18 cellular contexts compared by ENCODE assay signal in genomic region chr9:122348288-122348777, GRCh38. TPM values are rescaled to one million over a fixed set of nuclear protein-coding genes. Genes with fewer than 3 reads are reported as not detected.
DNase-seq lines count a peak whose midpoint lies in the region; ATAC-seq and TF ChIP-seq lines count a peak whose summit lies in the region.
"Had no signal": no experiment of that assay in that cellular context is flagged by ENCODE, and none has a peak within 500 bp of the region (broad histone marks: within the 10 kb centered on the region; RNA-seq: fewer than 3 reads in every experiment).

No MANE protein-coding gene starts in this region.

- H3K4me3 Mint-ChIP-seq in activated CD8-positive, alpha-beta T cell treated with anti-CD3 and anti-CD28 coated beads, Interleukin-2, amount 10 ng/mL, durations not matched to agents 7 days and 5 days, result no peak overlapping the region
- H3K4me3 Mint-ChIP-seq in activated CD8-positive, alpha-beta T cell treated with anti-CD3 and anti-CD28 coated beads for 36 hours, result no peak overlapping the region
- H3K4me3 Mint-ChIP-seq in IgD-negative memory B cell (peak overlapping the region in 3 of 4 donors; percentile 2 to 63 (median 6)), endothelial cell (ENCODE audit: unreplicated experiment) (peak overlapping the region; percentile 70), nephron progenitor cell (peak overlapping the region; percentile 82)

- peaks cover 28% of the 10 kb centered on the region for H3K4me1 Mint-ChIP-seq in activated CD8-positive, alpha-beta T cell treated with anti-CD3 and anti-CD28 coated beads, Interleukin-2, amount 10 ng/mL, durations not matched to agents 7 days and 5 days (ENCODE audit: low read depth)
- H3K4me1 Mint-ChIP-seq in activated CD8-positive, alpha-beta T cell treated with anti-CD3 and anti-CD28 coated beads for 36 hours (ENCODE audit: low read depth), result peaks cover 15% of the 10 kb centered on the region
- H3K4me1 Mint-ChIP-seq in IgD-negative memory B cell, result peaks cover 0 to 9% (median 0%) of the 10 kb centered on the region in 3 donors
- H3K4me1 Mint-ChIP-seq in endothelial cell (ENCODE audit: unreplicated experiment), result peaks cover 20% of the 10 kb centered on the region
- H3K4me1 Mint-ChIP-seq in nephron progenitor cell, result peaks cover 15% of the 10 kb centered on the region

- no peak for TF ChIP-seq CTCF in activated CD8-positive, alpha-beta T cell treated with anti-CD3 and anti-CD28 coated beads for 36 hours (IDR thresholded peaks at IDR 0.05)
- TF ChIP-seq CTCF in endothelial cell (IDR thresholded peaks at IDR 0.05; ENCODE audit: unreplicated experiment) (no peak), nephron progenitor cell (IDR thresholded peaks at IDR 0.05) (no peak)

- no peak for DNase-seq in activated CD8-positive, alpha-beta T cell treated with anti-CD3 and anti-CD28 coated beads, Interleukin-2, amount 10 ng/mL, durations not matched to agents 7 days and 5 days
- DNase-seq in activated CD8-positive, alpha-beta T cell treated with anti-CD3 and anti-CD28 coated beads for 36 hours, result no peak
- peak; percentile 59 for DNase-seq in endothelial cell (ENCODE audit: low spot score)
- DNase-seq in nephron progenitor cell, result no peak
- DNase-seq in amygdala (lab: John Stamatoyannopoulos, UW), result no peak
- DNase-seq in activated CD4-positive, CD25-positive, alpha-beta regulatory T cell treated with anti-CD3 and anti-CD28 coated beads, Interleukin-2, amount 50 U/mL, for 72 hours, result no peak
- DNase-seq: activated effector memory CD4-positive, alpha-beta T cell treated with Interleukin-2 at 50 U/mL for 16 hours; BE2C; H9; mammary epithelial cell; NCI-H1930; NCI-H446; Peyer's patch; SK-N-SH; T-helper 9 cell had no signal

- H3K36me3 Mint-ChIP-seq in activated CD8-positive, alpha-beta T cell treated with anti-CD3 and anti-CD28 coated beads, Interleukin-2, amount 10 ng/mL, durations not matched to agents 7 days and 5 days (ENCODE audit: low read depth), result no peaks in the 10 kb centered on the region
- H3K36me3 Mint-ChIP-seq in activated CD8-positive, alpha-beta T cell treated with anti-CD3 and anti-CD28 coated beads for 36 hours (ENCODE audit: low read depth), result no peaks in the 10 kb centered on the region
- H3K36me3 Mint-ChIP-seq in IgD-negative memory B cell (peaks cover 3% of the 10 kb centered on the region), endothelial cell (ENCODE audit: low read depth, unreplicated experiment) (no peaks in the 10 kb centered on the region), nephron progenitor cell (ENCODE audit: low read depth) (no peaks in the 10 kb centered on the region)

- peak overlapping the region; percentile 43 for H3K27ac Mint-ChIP-seq in activated CD8-positive, alpha-beta T cell treated with anti-CD3 and anti-CD28 coated beads, Interleukin-2, amount 10 ng/mL, durations not matched to agents 7 days and 5 days
- H3K27ac Mint-ChIP-seq in activated CD8-positive, alpha-beta T cell treated with anti-CD3 and anti-CD28 coated beads for 36 hours, result no peak overlapping the region
- H3K27ac Mint-ChIP-seq in IgD-negative memory B cell (peak overlapping the region in 1 of 3 donors; percentile 39), endothelial cell (ENCODE audit: unreplicated experiment) (peak overlapping the region; percentile 84), nephron progenitor cell (no peak overlapping the region)
- H3K27ac Mint-ChIP-seq: H9 had no signal

- POLR2A ChIA-PET in activated CD8-positive, alpha-beta T cell treated with anti-CD3 and anti-CD28 coated beads, Interleukin-2, amount 10 ng/mL, durations not matched to agents 7 days and 5 days (lab: Charles Lee), result interaction anchor here (0.6 kb wide), 1 partner anchor 250 kb away, joined by 3 read pairs; no protein-coding TSS in a partner anchor
- POLR2A ChIA-PET in activated CD8-positive, alpha-beta T cell treated with anti-CD3 and anti-CD28 coated beads for 36 hours (lab: Charles Lee), result interaction anchor here (0.6 kb wide), 1 partner anchor 613 kb away, joined by 4 read pairs; no protein-coding TSS in a partner anchor

- ATAC-seq in activated CD8-positive, alpha-beta T cell treated with anti-CD3 and anti-CD28 coated beads, Interleukin-2, amount 10 ng/mL, durations not matched to agents 7 days and 5 days, result no peak
- no peak for ATAC-seq in activated CD8-positive, alpha-beta T cell treated with anti-CD3 and anti-CD28 coated beads for 36 hours
- no peak for ATAC-seq in GM18519 (IDR thresholded peaks at IDR 0.05; ENCODE audit: low FRiP score, unreplicated experiment)
- ATAC-seq: GM12878 had no signal

- intact Hi-C loops in activated CD8-positive, alpha-beta T cell treated with anti-CD3 and anti-CD28 coated beads for 36 hours (cut with micrococcal nuclease), result loop anchor here (10.0 kb wide), 1 partner anchor 84 kb away; the partner anchor contains the start of genes MRRF and RBM18

- peaks cover 13% of the 10 kb centered on the region for H3K27me3 Mint-ChIP-seq in activated CD8-positive, alpha-beta T cell treated with anti-CD3 and anti-CD28 coated beads, Interleukin-2, amount 10 ng/mL, durations not matched to agents 7 days and 5 days (ENCODE audit: low read depth)
- peaks cover 16% of the 10 kb centered on the region for H3K27me3 Mint-ChIP-seq in activated CD8-positive, alpha-beta T cell treated with anti-CD3 and anti-CD28 coated beads for 36 hours
- H3K27me3 Mint-ChIP-seq in IgD-negative memory B cell (peaks cover 20% of the 10 kb centered on the region), endothelial cell (ENCODE audit: unreplicated experiment) (peaks cover 11% of the 10 kb centered on the region), nephron progenitor cell (ENCODE audit: low read depth, poor library complexity) (peaks cover 78% of the 10 kb centered on the region)

- H3K9me3 Mint-ChIP-seq in activated CD8-positive, alpha-beta T cell treated with anti-CD3 and anti-CD28 coated beads, Interleukin-2, amount 10 ng/mL, durations not matched to agents 7 days and 5 days (ENCODE audit: insufficient read depth), result no peaks in the 10 kb centered on the region
- peaks cover 3% of the 10 kb centered on the region for H3K9me3 Mint-ChIP-seq in activated CD8-positive, alpha-beta T cell treated with anti-CD3 and anti-CD28 coated beads for 36 hours
- H3K9me3 Mint-ChIP-seq in IgD-negative memory B cell (peaks cover 0 to 5% (median 0%) of the 10 kb centered on the region in 3 donors), endothelial cell (ENCODE audit: unreplicated experiment) (no peaks in the 10 kb centered on the region), nephron progenitor cell (no peaks in the 10 kb centered on the region)

- CTCF ChIA-PET in activated CD8-positive, alpha-beta T cell treated with anti-CD3 and anti-CD28 coated beads, Interleukin-2, amount 10 ng/mL, durations not matched to agents 7 days and 5 days (lab: Charles Lee), result interaction anchor here (0.7 to 6.9 kb wide), 4 partner anchors 21 to 251 kb away, joined by 3 to 241 read pairs (median 81); partner anchors contain the start of genes MRRF and RBM18
- CTCF ChIA-PET in activated CD8-positive, alpha-beta T cell treated with anti-CD3 and anti-CD28 coated beads for 36 hours (lab: Charles Lee), result interaction anchor here (1.9 to 17.1 kb wide), 3 partner anchors 224 to 254 kb away, joined by 9 to 315 read pairs (median 18); no protein-coding TSS in a partner anchor

RNA-seq across cellular contexts. Expression of gene PTGS1, which starts 22.5 kb away (rescaled TPM):
- under 1 TPM; 0.26 to 0.37 TPM for total RNA-seq in activated CD8-positive, alpha-beta T cell treated with anti-CD3 and anti-CD28 coated beads, Interleukin-2, amount 10 ng/mL, durations not matched to agents 7 days and 5 days
- under 1 TPM in 1 of 2 experiments, not detected in 1; 0.23 TPM for total RNA-seq in activated CD8-positive, alpha-beta T cell treated with anti-CD3 and anti-CD28 coated beads for 36 hours
- 17.5 TPM for polyA plus RNA-seq in IgD-negative memory B cell
- 33.4 TPM for total RNA-seq in endothelial cell (ENCODE audit: unreplicated experiment)

Comparison
In these comparisons a context has a peak if more than half of its experiments do, and no peak if none do; other contexts are left out.
1. H3K27ac Mint-ChIP-seq: peak in activated CD8-positive, alpha-beta T cell treated with anti-CD3 and anti-CD28 coated beads, Interleukin-2, amount 10 ng/mL, durations not matched to agents 7 days and 5 days (single experiment) and endothelial cell (single experiment); none in activated CD8-positive, alpha-beta T cell treated with anti-CD3 and anti-CD28 coated beads for 36 hours (single experiment) and nephron progenitor cell (single experiment).
2. H3K4me3 Mint-ChIP-seq: peak in IgD-negative memory B cell (3 of 4), endothelial cell (single experiment) and nephron progenitor cell (single experiment); none in activated CD8-positive, alpha-beta T cell treated with anti-CD3 and anti-CD28 coated beads, Interleukin-2, amount 10 ng/mL, durations not matched to agents 7 days and 5 days (single experiment) and activated CD8-positive, alpha-beta T cell treated with anti-CD3 and anti-CD28 coated beads for 36 hours (single experiment).
3. RNA of gene PTGS1, which starts 22.5 kb away (total RNA-seq): 33.4 TPM in endothelial cell (single experiment); 0.26 to 0.37 TPM in activated CD8-positive, alpha-beta T cell treated with anti-CD3 and anti-CD28 coated beads, Interleukin-2, amount 10 ng/mL, durations not matched to agents 7 days and 5 days and 0.23 TPM in activated CD8-positive, alpha-beta T cell treated with anti-CD3 and anti-CD28 coated beads for 36 hours; every median in the first group is over 10 times any median in the second.